8 cellular contexts compared by ENCODE assay signal in genomic region chr11:76206327-76207081, GRCh38. TPM values are rescaled to one million over a fixed set of nuclear protein-coding genes. Genes with fewer than 3 reads are reported as not detected.
DNase-seq lines count a peak whose midpoint lies in the region; ATAC-seq and TF ChIP-seq lines count a peak whose summit lies in the region.

WNT11 (minus strand) TSS chr11:76206502; CDS start chr11:76206407, 95 bp downstream.

- H3K27ac ChIP-seq in DND-41 (ENCODE audit: low read length) = no peak within 1 kb of the TSS
- no peak within 1 kb of the TSS for H3K27ac ChIP-seq in endodermal cell (ENCODE audit: low read depth, low read length)
- H3K27ac ChIP-seq in vagina = no peak within 1 kb of the TSS

- no peaks in the 10 kb centered on the region for H3K9me3 Mint-ChIP-seq in endodermal cell

- 1 to 5% methylated on average over 26 to 78 of the region's 80 CpGs for WGBS in endodermal cell (ENCODE audit: insufficient coverage in 1 of 2, insufficient read length in 1 of 2), 2 experiments

- TF ChIP-seq CTCF in DND-41 (IDR thresholded peaks at IDR 0.05; ENCODE audit: borderline replicate concordance, extremely low read depth, low read length, poor library complexity, severe bottlenecking) (no peak), endodermal cell (conservative IDR thresholded peaks at IDR 0.05) (no peak), vagina (IDR thresholded peaks at IDR 0.05) (peak in 1 of 3 experiments; percentile 21)

- peaks cover 93% of the 10 kb centered on the region for H3K27me3 Mint-ChIP-seq in endodermal cell (ENCODE audit: insufficient read depth)

- DNase-seq in DND-41 = no peak
- peak; percentile 62 for DNase-seq in KBM-7
- DNase-seq in UCSD-AML1 (lab: John Stamatoyannopoulos, UW; ENCODE audit: unreplicated experiment) = peak; percentile 39
- peak; percentile 81 for DNase-seq in endodermal cell
- no peak for DNase-seq in vagina (ENCODE audit: extremely low spot score in 2 of 2)
- no peak for DNase-seq in NAMALWA (ENCODE audit: low spot score)
- DNase-seq in C1 segment of cervical spinal cord (lab: John Stamatoyannopoulos, UW) = no peak

- H3K9me3 ChIP-seq in DND-41 (ENCODE audit: insufficient read depth, low read length, severe bottlenecking) (no peaks in the 10 kb centered on the region), endodermal cell (ENCODE audit: control insufficient read depth, low read length) (no peaks in the 10 kb centered on the region), mucosa of stomach (ENCODE audit: control insufficient read depth, low read length) (no peaks in the 10 kb centered on the region), vagina (no peaks in the 10 kb centered on the region)

- in situ Hi-C loops in KBM-7 (cut with MboI; ENCODE audit: low pct_unique_long_range_greater_than_20kb, low sequenced_read_pairs) = no loop called here

- H3K27me3 ChIP-seq in DND-41 (ENCODE audit: insufficient read depth, low read length, poor library complexity) = peaks cover 12% of the 10 kb centered on the region
- H3K27me3 ChIP-seq in endodermal cell (ENCODE audit: control insufficient read depth, insufficient read depth, low read length, poor library complexity, severe bottlenecking) = peaks cover 87% of the 10 kb centered on the region
- H3K27me3 ChIP-seq in mucosa of stomach (ENCODE audit: control insufficient read depth, insufficient read depth, low read length) = peaks cover 90% of the 10 kb centered on the region
- H3K27me3 ChIP-seq in vagina = no peaks in the 10 kb centered on the region

- H3K36me3 Mint-ChIP-seq in endodermal cell (ENCODE audit: low read depth) = no peaks in the 10 kb centered on the region

- ATAC-seq in DND-41 (ENCODE audit: insufficient read depth, low read depth) = no peak

- intact Hi-C loops in vagina (cut with DNase I) = no loop called here

- H3K4me3 Mint-ChIP-seq in endodermal cell = peak within 1 kb of the TSS; percentile 56

- TF ChIP-seq POLR2A in vagina (IDR thresholded peaks at IDR 0.05) = no peak

- H3K4me1 ChIP-seq in DND-41 (ENCODE audit: insufficient read depth, low read length) (peaks cover 10% of the 10 kb centered on the region), endodermal cell (ENCODE audit: control insufficient read depth, insufficient read depth, low read length) (peaks cover 2% of the 10 kb centered on the region), mucosa of stomach (ENCODE audit: control insufficient read depth, insufficient read depth, low read length) (peaks cover 39% of the 10 kb centered on the region), vagina (peaks cover 51% of the 10 kb centered on the region)

- H3K36me3 ChIP-seq in DND-41 (ENCODE audit: insufficient read depth, low read length) (no peaks in the 10 kb centered on the region), endodermal cell (ENCODE audit: control insufficient read depth, insufficient read depth, low read length) (no peaks in the 10 kb centered on the region), mucosa of stomach (ENCODE audit: control insufficient read depth, insufficient read depth, low read length) (no peaks in the 10 kb centered on the region), vagina (no peaks in the 10 kb centered on the region)

- H4K20me1 ChIP-seq in DND-41 (ENCODE audit: insufficient read depth, low read length) = peaks cover 9% of the 10 kb centered on the region

- H3K4me3 ChIP-seq in DND-41 (ENCODE audit: low read depth in 1 of 2, low read length in 2 of 2) (no peak within 1 kb of the TSS), endodermal cell (ENCODE audit: low read length) (peak within 1 kb of the TSS; percentile 74), mucosa of stomach (ENCODE audit: low read length) (peak within 1 kb of the TSS; percentile 14), vagina (peak within 1 kb of the TSS; percentile 56 to 60)

- H3K4me1 Mint-ChIP-seq in endodermal cell = peaks cover 14% of the 10 kb centered on the region

- no peak within 1 kb of the TSS for H3K9ac ChIP-seq in DND-41 (ENCODE audit: low read depth, low read length)
- H3K9ac ChIP-seq in endodermal cell (ENCODE audit: extremely low read depth, low read length, poor library complexity, severe bottlenecking) = no peak within 1 kb of the TSS
- no peak within 1 kb of the TSS for H3K9ac ChIP-seq in mucosa of stomach (ENCODE audit: low read length)

- H3K4me2 ChIP-seq in DND-41 (ENCODE audit: insufficient read depth, low read length) = peak within 1 kb of the TSS; percentile 55; the same call in 1 of the 2 replicates

- H3K79me2 ChIP-seq in DND-41 (ENCODE audit: insufficient read depth, low read length) = no peaks in the 10 kb centered on the region

- no peak within 1 kb of the TSS for H2AFZ ChIP-seq in DND-41 (ENCODE audit: low read depth, low read length)

- H3K27ac Mint-ChIP-seq in endodermal cell = no peak within 1 kb of the TSS

RNA-seq across cellular contexts. Expression of gene WNT11, which starts in this region (rescaled TPM):
- total RNA-seq in endodermal cell (under 1 TPM; 0.53 to 0.62 TPM), vagina (6.9 TPM)
- polyA plus RNA-seq in endodermal cell (2013, experiment 1 of 2) = 0.85 TPM
- 0.37 TPM for polyA plus RNA-seq in endodermal cell (2013, experiment 2 of 2)

Comparison
In these comparisons a context has a peak if more than half of its experiments do, and no peak if none do; other contexts are left out.
1. Peak in DNase-seq and H3K4me3 ChIP-seq in endodermal cell; RNA of the gene not detected or under 1 TPM.
2. DNase-seq: peak in KBM-7 (single experiment) and UCSD-AML1 (single experiment); none in DND-41 (single experiment), vagina (0 of 2), NAMALWA (single experiment) and C1 segment of cervical spinal cord (0 of 14).
3. H3K4me3 ChIP-seq: peak in mucosa of stomach (single experiment) and vagina (2 of 2); none in DND-41 (0 of 2).